8 cellular contexts compared by ENCODE assay signal in genomic region chr16:75097941-75098897, GRCh38. TPM values are rescaled to one million over a fixed set of nuclear protein-coding genes. Genes with fewer than 3 reads are reported as not detected.
DNase-seq lines count a peak whose midpoint lies in the region; ATAC-seq and TF ChIP-seq lines count a peak whose summit lies in the region.

No MANE protein-coding gene starts in this region.

- no peaks in the 10 kb centered on the region for H3K9me3 ChIP-seq in KOPT-K1 (ENCODE audit: insufficient read depth, low read length, poor library complexity, severe bottlenecking)
- no peaks in the 10 kb centered on the region for H3K9me3 ChIP-seq in PC-3 (ENCODE audit: low read length)

- H3F3A ChIP-seq in PC-3 (ENCODE audit: low read length, unreplicated experiment), result no peaks in the 10 kb centered on the region

- H3K9ac ChIP-seq in PC-3 (ENCODE audit: low read length), result no peak overlapping the region

- no peaks in the 10 kb centered on the region for H3K27me3 ChIP-seq in PC-3 (ENCODE audit: low read length)

- CTCF ChIA-PET in PC-3 (lab: Charles Lee), result no interaction called here

- POLR2A ChIA-PET in PC-3 (lab: Charles Lee; ENCODE audit: unreplicated experiment), result no interaction called here

- H3K79me2 ChIP-seq in PC-3 (ENCODE audit: low read length), result peaks cover 5% of the 10 kb centered on the region

- no TSS peak for BruUV-seq in PC-3 (replicated peaks; lab: Mats Ljungman, UMichigan)

- no peak overlapping the region for H3K4me3 ChIP-seq in PC-3 (ENCODE audit: low read length)

- H3K4me2 ChIP-seq in PC-3 (ENCODE audit: low read length), result no peak overlapping the region

- H3K27ac ChIP-seq in KOPT-K1 (ENCODE audit: low read depth, low read length, poor library complexity, severe bottlenecking), result peak overlapping the region; percentile 90
- H3K27ac ChIP-seq in PC-3 (ENCODE audit: low read length), result no peak overlapping the region

- peak; percentile 71 for DNase-seq in GM13977 (ENCODE audit: low spot score)
- peak; percentile 73 for DNase-seq in activated T-helper 9 cell treated with anti-CD3 and anti-CD28 coated beads, Interleukin-2, amount 50 U/mL, for 16 hours (ENCODE audit: low read depth)
- DNase-seq in sciatic nerve (ENCODE audit: low spot score), result no peak
- DNase-seq in NCI-H1436 treated with DMSO at 0.1 percent for 48 hours (lab: John Stamatoyannopoulos, UW), result no peak
- no peak for DNase-seq in NCI-H2227 (lab: John Stamatoyannopoulos, UW; ENCODE audit: unreplicated experiment)
- no peak for DNase-seq in PC-3
- DNase-seq in dedifferentiated amniotic fluid mesenchymal stem cell (ENCODE audit: extremely low spot score), result no peak

- in situ Hi-C loops in GM13977 (cut with MboI; ENCODE audit: low pct_unique_long_range_greater_than_20kb, low sequenced_read_pairs, unreplicated experiment), result no loop called here

- TF ChIP-seq CTCF in GM13977 (IDR thresholded peaks at IDR 0.05; ENCODE audit: extremely low read depth, insufficient read depth, missing control alignments) (no peak), PC-3 (conservative IDR thresholded peaks at IDR 0.05; ENCODE audit: low read depth, low read length) (no peak)

- H3K36me3 ChIP-seq in KOPT-K1 (ENCODE audit: insufficient read depth, low read length) (peaks cover 70% of the 10 kb centered on the region), PC-3 (ENCODE audit: low read depth, low read length) (no peaks in the 10 kb centered on the region)

- intact Hi-C loops in sciatic nerve (cut with DNase I) (no loop called here), PC-3 (cut with micrococcal nuclease) (no loop called here)

- peaks cover 18% of the 10 kb centered on the region for H3K4me1 ChIP-seq in PC-3 (ENCODE audit: insufficient read depth, low read length)

- H4K20me1 ChIP-seq in PC-3 (ENCODE audit: low read length), result no peaks in the 10 kb centered on the region

- H3K9me2 ChIP-seq in PC-3 (replicated peaks; ENCODE audit: low read length), result no peaks in the 10 kb centered on the region

- H2AFZ ChIP-seq in PC-3 (ENCODE audit: low read length), result no peak overlapping the region

- ATAC-seq in sciatic nerve (peak; percentile 18), PC-3 (no peak)

RNA-seq across cellular contexts. Expression of gene LDHD, which starts 18.4 kb away (rescaled TPM):
- total RNA-seq in sciatic nerve (12.1 TPM), PC-3 (2014; rRNA removed) (3.1 and 3.7 TPM in 2 replicates)

RNA-seq across cellular contexts. Expression of gene ZFP1, which starts 50.1 kb away (rescaled TPM):
- total RNA-seq in sciatic nerve, result 19.0 TPM
- 3.3 and 3.5 TPM in 2 replicates for total RNA-seq in PC-3 (2014; rRNA removed)

Comparison
In these comparisons a context has a peak if more than half of its experiments do, and no peak if none do; other contexts are left out.
1. DNase-seq: peak in GM13977 (single experiment) and activated T-helper 9 cell treated with anti-CD3 and anti-CD28 coated beads, Interleukin-2, amount 50 U/mL, for 16 hours (single experiment); none in sciatic nerve (single experiment), NCI-H1436 treated with DMSO at 0.1 percent for 48 hours (single experiment), NCI-H2227 (single experiment), PC-3 (single experiment) and dedifferentiated amniotic fluid mesenchymal stem cell (single experiment).